Comparison of ENCODE assay signal across 12 cellular contexts in genomic region chr4:102308032-102308799, GRCh38. TPM values are rescaled to one million over a fixed set of nuclear protein-coding genes. Genes with fewer than 3 reads are reported as not detected.
DNase-seq lines count a peak whose midpoint lies in the region; ATAC-seq lines count a peak whose summit lies in the region.
"Had no signal": no experiment of that assay in that cellular context is flagged by ENCODE, and none has a peak within 500 bp of the region (broad histone marks: within the 10 kb centered on the region; RNA-seq: fewer than 3 reads in every experiment).

No MANE protein-coding gene starts in this region.

- no peaks in the 10 kb centered on the region for H3K9me3 ChIP-seq in GM23248 (ENCODE audit: low read depth)

- H3F3A ChIP-seq in GM23248 (ENCODE audit: insufficient read depth), result no peaks in the 10 kb centered on the region

- 10 to 35% methylated on average over 1 of the region's 1 CpG for WGBS in GM23248 (ENCODE audit: low coverage in 1 of 2, low lambda C conversion rate in 2 of 2, missing lambda C conversion rate in 2 of 2), 2 experiments

- no peaks in the 10 kb centered on the region for H3K36me3 ChIP-seq in GM23248 (ENCODE audit: low read depth)

- no peaks in the 10 kb centered on the region for H3K4me1 ChIP-seq in GM23248 (ENCODE audit: insufficient read depth)

- H3K27me3 ChIP-seq in GM23248 (replicated peaks; ENCODE audit: insufficient read depth), result no peaks in the 10 kb centered on the region

- intact Hi-C loops in left colon (cut with DNase I, micrococcal nuclease), result no loop called here

- H3K4me3 ChIP-seq in GM23248, result no peak overlapping the region
- H3K4me3 ChIP-seq: smooth muscle cell had no signal

- no peaks in the 10 kb centered on the region for H3K79me2 ChIP-seq in GM23248 (ENCODE audit: insufficient read depth)

- ATAC-seq in left colon (peak; percentile 24), GM21515 (IDR thresholded peaks at IDR 0.05; ENCODE audit: unreplicated experiment) (no peak), HG03457 (IDR thresholded peaks at IDR 0.05; ENCODE audit: unreplicated experiment) (no peak)
- ATAC-seq: activated T-helper 17 cell treated with anti-CD3 and anti-CD28 coated beads, Interleukin-2, amount 50 U/mL, for 72 hours; stimulated activated naive B cell treated with anti-CD40 and anti-IgM and Interleukin-4, amounts not matched to agents 10 μg/mL and 1 μg/mL and 100 μg/mL, for 72 hours had no signal

- no peak overlapping the region for H3K9ac ChIP-seq in GM23248

- in situ Hi-C loops in GM23248 (cut with MboI), result no loop called here

- H2AFZ ChIP-seq in GM23248, result no peak overlapping the region

- H4K20me1 ChIP-seq in GM23248 (ENCODE audit: insufficient read depth), result no peaks in the 10 kb centered on the region

- no peak overlapping the region for H3K4me2 ChIP-seq in GM23248 (ENCODE audit: unreplicated experiment)
- H3K4me2 ChIP-seq: smooth muscle cell had no signal

- peak; percentile 6 for DNase-seq in ELR (ENCODE audit: low read depth)
- peak; percentile 5 for DNase-seq in GM23248
- DNase-seq in SKM-1 (lab: John Stamatoyannopoulos, UW; ENCODE audit: unreplicated experiment), result peak; percentile 23
- DNase-seq in left colon, result no peak
- DNase-seq in superior temporal gyrus (ENCODE audit: extremely low spot score), result no peak
- no peak for DNase-seq in T-helper 2 cell
- DNase-seq: cortex of kidney; stimulated activated naive B cell treated with anti-CD40 and anti-IgM and Interleukin-4, amounts not matched to agents 10 μg/mL and 1 μg/mL and 100 μg/mL, for 72 hours had no signal

- H3K9me2 ChIP-seq in GM23248 (ENCODE audit: insufficient read depth), result no peaks in the 10 kb centered on the region

- no peak overlapping the region for H3K27ac ChIP-seq in GM23248

RNA-seq across cellular contexts. Expression of gene SLC39A8, which starts 37.1 kb away (rescaled TPM):
- 3.2 and 3.7 TPM in 2 replicates for total RNA-seq in GM23248 (2014; rRNA removed; shearing (Covaris generic))
- 2.2 and 2.9 TPM in 2 replicates for polyA plus RNA-seq in GM23248 (2016; fragmentation: Nextera tagmentation; extraction: Ambion mirVana)
- 100 to 1,000 TPM in 1 of 2 donors, 10 to 100 TPM in 1; 59.2 to 113 TPM for total RNA-seq in left colon

Comparison
In these comparisons a context has a peak if more than half of its experiments do, and no peak if none do; other contexts are left out.
1. DNase-seq: peak in ELR (single experiment), GM23248 (single experiment) and SKM-1 (single experiment); none in left colon (0 of 2), superior temporal gyrus (single experiment) and T-helper 2 cell (0 of 5).
2. RNA of gene SLC39A8, which starts 37.1 kb away (total RNA-seq): 59.2 to 113 TPM in left colon; 3.2 to 3.7 TPM in GM23248; every median in the first group is over 10 times any median in the second.